Comparison of ENCODE assay signal across 17 cellular contexts in genomic region chr15:44832068-44832467, GRCh38.
"Had no signal": no experiment of that assay in that cellular context is flagged by ENCODE, and none has a peak within 500 bp of the region (broad histone marks: within the 10 kb centered on the region; RNA-seq: fewer than 3 reads in every experiment).

No MANE protein-coding gene starts in this region.

- H3K27ac Mint-ChIP-seq: nephron progenitor cell had no signal

- ATAC-seq: esophagus mucosa, heart left ventricle, left colon, left ventricle myocardium superior had no signal

- H3K4me1 Mint-ChIP-seq: nephron progenitor cell had no signal

- H3K36me3 Mint-ChIP-seq: naive B cell had no signal

- H3K4me3 ChIP-seq: dorsolateral prefrontal cortex, heart left ventricle, lung, smooth muscle cell had no signal

- H3K4me3 Mint-ChIP-seq: nephron progenitor cell had no signal

- H3K9me3 ChIP-seq: heart left ventricle had no signal

- H3K27ac ChIP-seq: dorsolateral prefrontal cortex, heart left ventricle had no signal

- H3K27me3 Mint-ChIP-seq: naive B cell had no signal

- DNase-seq: cortex of kidney; dorsolateral prefrontal cortex; effector CD8-positive, alpha-beta T cell; heart left ventricle; hippocampal formation; left colon; left ventricle myocardium superior; mesenchymal stem cell; midbrain; naive B cell; nephron progenitor cell; stimulated activated CD4-positive, alpha-beta T cell treated with anti-CD3 and anti-CD28 coated beads, Interleukin-2, amount 100 ng/mL, for 48 hours; stimulated activated naive CD4-positive, alpha-beta T cell treated with Interleukin-2 at 50 U/mL for 16 hours; trophoblast cell had no signal

- H3K9me3 Mint-ChIP-seq: naive B cell, nephron progenitor cell had no signal

- H3K36me3 ChIP-seq: heart left ventricle had no signal

- H3K27me3 ChIP-seq: dorsolateral prefrontal cortex had no signal
